ENCODE assay signal across 9 cellular contexts in the genomic region with DNA sequence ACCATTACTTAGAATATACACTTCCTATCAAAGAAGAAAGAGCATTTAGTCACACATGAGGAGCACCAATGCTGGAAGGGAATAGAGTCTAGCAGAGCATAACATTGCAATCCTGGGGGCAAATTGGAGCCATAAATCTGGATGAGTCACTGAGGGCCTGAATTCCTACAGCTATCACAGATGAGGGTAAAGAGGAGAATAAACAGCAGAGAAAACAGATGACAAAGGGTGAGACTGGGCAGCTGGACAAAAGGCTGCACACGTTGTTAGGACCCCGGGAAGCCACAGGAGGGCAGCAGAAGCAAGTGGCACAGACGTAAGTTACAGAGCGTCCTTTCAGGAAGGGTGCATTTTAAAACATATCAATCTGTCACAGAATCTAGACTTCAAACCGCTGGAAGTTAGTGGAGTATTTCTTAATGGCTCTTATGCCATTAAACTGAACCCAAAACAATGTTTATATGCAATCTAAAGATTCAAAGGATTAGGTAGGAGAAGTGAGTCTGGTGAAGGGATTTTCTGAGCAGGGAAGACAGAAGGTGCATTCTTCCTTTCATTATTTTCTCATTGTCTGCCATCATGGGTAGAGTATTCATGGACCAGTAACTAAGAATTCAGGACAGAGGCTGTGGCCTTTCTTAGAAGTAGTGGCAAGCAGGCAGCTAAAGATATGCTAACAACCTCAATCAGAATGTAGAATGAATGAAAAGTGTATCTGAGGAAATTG.
A peak's percentile ranks its signal among the peaks of the same experiment; 100 is the strongest.
DNase-seq lines count a peak whose midpoint lies in the region; ATAC-seq and TF ChIP-seq lines count a peak whose summit lies in the region.
"Had no signal": no experiment of that assay in that cellular context is flagged by ENCODE, and none has a peak within 500 bp of the region (broad histone marks: within the 10 kb centered on the region; RNA-seq: fewer than 3 reads in every experiment).

No MANE protein-coding gene starts in this region.

- H3K27ac ChIP-seq in SK-N-SH (ENCODE audit: low read depth in 2 of 2, low read length in 1 of 2), result peak overlapping the region; percentile 58 to 93; a peak in 3 of 4 replicates
- H3K27ac ChIP-seq: skin epidermis had no signal

- DNase-seq in AG08395 (ENCODE audit: low spot score), result peak; percentile 92
- DNase-seq in NCI-H1092 treated with DMSO at 0.1 percent for 48 hours (lab: John Stamatoyannopoulos, UW), result peak; percentile 80
- DNase-seq in SK-N-SH, result peak; percentile 69
- peak; percentile 70 for DNase-seq in ecto neural progenitor cell (ENCODE audit: low spot score)
- DNase-seq in memory B cell (ENCODE audit: low spot score in 2 of 2), result peak; percentile 7 to 16
- peak; percentile 80 for DNase-seq in superior temporal gyrus (ENCODE audit: extremely low spot score)

- no peaks in the 10 kb centered on the region for H3K36me3 Mint-ChIP-seq in memory B cell

- ATAC-seq in GM18499 (IDR thresholded peaks at IDR 0.05; ENCODE audit: insufficient read depth, unreplicated experiment) (peak; percentile 67), HG02798 (IDR thresholded peaks at IDR 0.05; ENCODE audit: poor library complexity, unreplicated experiment) (peak; percentile 97), memory B cell (ENCODE audit: low read depth) (peak; percentile 42)

- H3K27me3 ChIP-seq in SK-N-SH (ENCODE audit: insufficient read depth), result no peaks in the 10 kb centered on the region

- peak overlapping the region; percentile 53; the same call in 1 of the 2 replicates for H3K9ac ChIP-seq in SK-N-SH

- no peak overlapping the region for H3K27ac Mint-ChIP-seq in memory B cell

- peak overlapping the region; percentile 54; the same call in 1 of the 2 replicates for H3K4me2 ChIP-seq in SK-N-SH

- peak; percentile 95 for TF ChIP-seq CTCF in SK-N-SH (IDR thresholded peaks at IDR 0.05)

- peak overlapping the region; percentile 64; the same call in 1 of the 2 replicates for H2AFZ ChIP-seq in SK-N-SH (ENCODE audit: low read depth)

- peak in 1 of 2 experiments; percentile 93; a peak in 2 of 4 replicates for TF ChIP-seq EP300 in SK-N-SH (IDR thresholded peaks at IDR 0.05; ENCODE audit: borderline replicate concordance in 1 of 2, low read depth in 1 of 2, low read length in 1 of 2)

- H3K4me1 ChIP-seq in SK-N-SH (ENCODE audit: control insufficient read depth in 1 of 2, insufficient read depth in 2 of 2, low read depth in 1 of 2, low read length in 1 of 2), result peaks cover 0 to 5% of the 10 kb centered on the region in 2 experiments; a peak in 2 of 4 replicates

- no peaks in the 10 kb centered on the region for H3K27me3 Mint-ChIP-seq in memory B cell

- 0% methylated on average over 5 of the region's 5 CpGs for WGBS in SK-N-SH (ENCODE audit: low lambda C conversion rate)

- no peaks in the 10 kb centered on the region for H3K9me2 ChIP-seq in SK-N-SH

- H3K4me3 ChIP-seq in SK-N-SH (ENCODE audit: low read depth in 2 of 2, low read length in 1 of 2), result peak overlapping the region in 1 of 2 experiments; percentile 8; a peak in 1 of 4 replicates
- H3K4me3 ChIP-seq: skin epidermis had no signal

- H3K79me2 ChIP-seq in SK-N-SH (ENCODE audit: insufficient read depth), result no peaks in the 10 kb centered on the region

- H4K20me1 ChIP-seq in SK-N-SH (ENCODE audit: insufficient read depth), result no peaks in the 10 kb centered on the region

- no peaks in the 10 kb centered on the region for H3K9me3 Mint-ChIP-seq in memory B cell

- H3K4me3 Mint-ChIP-seq in memory B cell, result peak overlapping the region; percentile 18

- H3K9me3 ChIP-seq in SK-N-SH, result no peaks in the 10 kb centered on the region

- H3F3A ChIP-seq in SK-N-SH (replicated peaks; ENCODE audit: insufficient read depth), result peaks cover 7% of the 10 kb centered on the region

- peaks cover 5% of the 10 kb centered on the region for H3K4me1 Mint-ChIP-seq in memory B cell

- peak; percentile 94 for TF ChIP-seq RAD21 in SK-N-SH (IDR thresholded peaks at IDR 0.05; ENCODE audit: low read length)

- H3K36me3 ChIP-seq in SK-N-SH (replicated peaks in 1 of 2; ENCODE audit: control insufficient read depth in 1 of 2, insufficient read depth in 2 of 2, low read length in 1 of 2), result no peaks in the 10 kb centered on the region

- POLR2A ChIA-PET in SK-N-SH (lab: Yijun Ruan, JAX), result no interaction called here

- CTCF ChIA-PET in SK-N-SH (lab: Yijun Ruan, JAX), result interaction anchor here (0.6 to 3.5 kb wide), 48 partner anchors 9 to 527 kb away, joined by 3 to 94 read pairs (median 4); a partner anchor contains a TSS

TF ChIP-seq in SK-N-SH, 30 proteins besides CTCF, POLR2A, EP300 and RAD21 (continues in another document):
- peak; percentile 98 for TF ChIP-seq JUND (IDR thresholded peaks at IDR 0.05)
- peak; percentile 59; the same call in 1 of the 2 replicates for TF ChIP-seq SIN3A (IDR thresholded peaks at IDR 0.05; ENCODE audit: borderline replicate concordance, low read depth, low read length)
- peak; percentile 87 for TF ChIP-seq TEAD4 (IDR thresholded peaks at IDR 0.05; ENCODE audit: borderline replicate concordance, insufficient read depth)
- peak; percentile 73; the same call in 1 of the 2 replicates for TF ChIP-seq RXRA (IDR thresholded peaks at IDR 0.05; ENCODE audit: borderline replicate concordance, low read depth)
- TF ChIP-seq NFIC (IDR thresholded peaks at IDR 0.05; ENCODE audit: borderline replicate concordance), result peak; percentile 77
- peak; percentile 98 for TF ChIP-seq FOSL2 (IDR thresholded peaks at IDR 0.05; ENCODE audit: borderline replicate concordance, low read depth)
- TF ChIP-seq, protein P1, sequence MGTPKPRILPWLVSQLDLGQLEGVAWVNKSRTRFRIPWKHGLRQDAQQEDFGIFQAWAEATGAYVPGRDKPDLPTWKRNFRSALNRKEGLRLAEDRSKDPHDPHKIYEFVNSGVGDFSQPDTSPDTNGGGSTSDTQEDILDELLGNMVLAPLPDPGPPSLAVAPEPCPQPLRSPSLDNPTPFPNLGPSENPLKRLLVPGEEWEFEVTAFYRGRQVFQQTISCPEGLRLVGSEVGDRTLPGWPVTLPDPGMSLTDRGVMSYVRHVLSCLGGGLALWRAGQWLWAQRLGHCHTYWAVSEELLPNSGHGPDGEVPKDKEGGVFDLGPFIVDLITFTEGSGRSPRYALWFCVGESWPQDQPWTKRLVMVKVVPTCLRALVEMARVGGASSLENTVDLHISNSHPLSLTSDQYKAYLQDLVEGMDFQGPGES (IDR thresholded peaks at IDR 0.05; ENCODE audit: low read depth, low read length), result no peak
- 0 out of 2 replicates have a peak, but pooled peaks have one; percentile 18 for TF ChIP-seq MXI1 (IDR thresholded peaks at IDR 0.05; ENCODE audit: low read depth, low read length)
- TF ChIP-seq, protein P2, sequence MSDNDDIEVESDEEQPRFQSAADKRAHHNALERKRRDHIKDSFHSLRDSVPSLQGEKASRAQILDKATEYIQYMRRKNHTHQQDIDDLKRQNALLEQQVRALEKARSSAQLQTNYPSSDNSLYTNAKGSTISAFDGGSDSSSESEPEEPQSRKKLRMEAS (IDR thresholded peaks at IDR 0.05; ENCODE audit: low read depth), result peak; percentile 59; the same call in 1 of the 2 replicates
- TF ChIP-seq, protein P3, sequence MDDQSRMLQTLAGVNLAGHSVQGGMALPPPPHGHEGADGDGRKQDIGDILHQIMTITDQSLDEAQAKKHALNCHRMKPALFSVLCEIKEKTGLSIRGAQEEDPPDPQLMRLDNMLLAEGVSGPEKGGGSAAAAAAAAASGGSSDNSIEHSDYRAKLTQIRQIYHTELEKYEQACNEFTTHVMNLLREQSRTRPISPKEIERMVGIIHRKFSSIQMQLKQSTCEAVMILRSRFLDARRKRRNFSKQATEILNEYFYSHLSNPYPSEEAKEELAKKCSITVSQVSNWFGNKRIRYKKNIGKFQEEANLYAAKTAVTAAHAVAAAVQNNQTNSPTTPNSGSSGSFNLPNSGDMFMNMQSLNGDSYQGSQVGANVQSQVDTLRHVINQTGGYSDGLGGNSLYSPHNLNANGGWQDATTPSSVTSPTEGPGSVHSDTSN (IDR thresholded peaks at IDR 0.05), result peak; percentile 97
- TF ChIP-seq, protein P4, sequence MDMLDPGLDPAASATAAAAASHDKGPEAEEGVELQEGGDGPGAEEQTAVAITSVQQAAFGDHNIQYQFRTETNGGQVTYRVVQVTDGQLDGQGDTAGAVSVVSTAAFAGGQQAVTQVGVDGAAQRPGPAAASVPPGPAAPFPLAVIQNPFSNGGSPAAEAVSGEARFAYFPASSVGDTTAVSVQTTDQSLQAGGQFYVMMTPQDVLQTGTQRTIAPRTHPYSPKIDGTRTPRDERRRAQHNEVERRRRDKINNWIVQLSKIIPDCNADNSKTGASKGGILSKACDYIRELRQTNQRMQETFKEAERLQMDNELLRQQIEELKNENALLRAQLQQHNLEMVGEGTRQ (IDR thresholded peaks at IDR 0.05; ENCODE audit: borderline replicate concordance, low read depth, low read length), result no peak
- peak; percentile 96 for TF ChIP-seq SMC3 (IDR thresholded peaks at IDR 0.05; ENCODE audit: low read depth, low read length)
- TF ChIP-seq RCOR1 (IDR thresholded peaks at IDR 0.05; ENCODE audit: low read length), result peak; percentile 29; the same call in 1 of the 2 replicates
- TF ChIP-seq, protein P5, sequence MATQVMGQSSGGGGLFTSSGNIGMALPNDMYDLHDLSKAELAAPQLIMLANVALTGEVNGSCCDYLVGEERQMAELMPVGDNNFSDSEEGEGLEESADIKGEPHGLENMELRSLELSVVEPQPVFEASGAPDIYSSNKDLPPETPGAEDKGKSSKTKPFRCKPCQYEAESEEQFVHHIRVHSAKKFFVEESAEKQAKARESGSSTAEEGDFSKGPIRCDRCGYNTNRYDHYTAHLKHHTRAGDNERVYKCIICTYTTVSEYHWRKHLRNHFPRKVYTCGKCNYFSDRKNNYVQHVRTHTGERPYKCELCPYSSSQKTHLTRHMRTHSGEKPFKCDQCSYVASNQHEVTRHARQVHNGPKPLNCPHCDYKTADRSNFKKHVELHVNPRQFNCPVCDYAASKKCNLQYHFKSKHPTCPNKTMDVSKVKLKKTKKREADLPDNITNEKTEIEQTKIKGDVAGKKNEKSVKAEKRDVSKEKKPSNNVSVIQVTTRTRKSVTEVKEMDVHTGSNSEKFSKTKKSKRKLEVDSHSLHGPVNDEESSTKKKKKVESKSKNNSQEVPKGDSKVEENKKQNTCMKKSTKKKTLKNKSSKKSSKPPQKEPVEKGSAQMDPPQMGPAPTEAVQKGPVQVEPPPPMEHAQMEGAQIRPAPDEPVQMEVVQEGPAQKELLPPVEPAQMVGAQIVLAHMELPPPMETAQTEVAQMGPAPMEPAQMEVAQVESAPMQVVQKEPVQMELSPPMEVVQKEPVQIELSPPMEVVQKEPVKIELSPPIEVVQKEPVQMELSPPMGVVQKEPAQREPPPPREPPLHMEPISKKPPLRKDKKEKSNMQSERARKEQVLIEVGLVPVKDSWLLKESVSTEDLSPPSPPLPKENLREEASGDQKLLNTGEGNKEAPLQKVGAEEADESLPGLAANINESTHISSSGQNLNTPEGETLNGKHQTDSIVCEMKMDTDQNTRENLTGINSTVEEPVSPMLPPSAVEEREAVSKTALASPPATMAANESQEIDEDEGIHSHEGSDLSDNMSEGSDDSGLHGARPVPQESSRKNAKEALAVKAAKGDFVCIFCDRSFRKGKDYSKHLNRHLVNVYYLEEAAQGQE (IDR thresholded peaks at IDR 0.05; ENCODE audit: low read depth, low read length), result 0 out of 2 replicates have a peak, but pooled peaks have one; percentile 47
- TF ChIP-seq TCF12 (IDR thresholded peaks at IDR 0.05), result peak; percentile 98

Comparison
In these comparisons a context has a peak if more than half of its experiments do, and no peak if none do; other contexts are left out.
1. DNase-seq: peak in every context shown above with its lines; median percentile 92 in AG08395; 80 in NCI-H1092 treated with DMSO at 0.1 percent for 48 hours; 80 in superior temporal gyrus; 70 in ecto neural progenitor cell; 69 in SK-N-SH; 12 in memory B cell.
2. ATAC-seq: peak in every context shown above with its lines; median percentile 97 in HG02798; 67 in GM18499; 42 in memory B cell.